ENCODE assay signal across 10 cellular contexts in the genomic region with DNA sequence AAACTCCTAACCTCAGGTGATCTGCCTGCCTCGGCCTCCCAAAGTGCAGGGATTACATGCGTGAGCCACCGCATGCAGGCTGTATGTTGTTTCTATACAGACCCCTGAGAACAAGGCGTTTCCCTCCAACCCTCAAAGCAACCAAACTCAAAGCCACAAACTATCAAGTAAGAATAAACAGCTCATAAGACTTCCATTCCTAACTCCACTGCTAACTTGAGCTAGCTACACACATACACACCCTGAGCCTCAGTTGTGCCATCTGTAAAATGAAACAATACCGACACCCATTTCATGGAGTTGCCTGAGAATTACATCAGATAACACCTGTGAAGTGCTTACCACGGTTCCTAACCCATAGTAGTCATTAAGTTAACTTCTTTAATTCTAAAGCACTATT.
DNase-seq lines count a peak whose midpoint lies in the region; ATAC-seq and TF ChIP-seq lines count a peak whose summit lies in the region.
"Had no signal": no experiment of that assay in that cellular context is flagged by ENCODE, and none has a peak within 500 bp of the region (broad histone marks: within the 10 kb centered on the region; RNA-seq: fewer than 3 reads in every experiment).

No MANE protein-coding gene starts in this region.

- no peak for ATAC-seq in WTC11

- CTCF ChIA-PET in activated naive CD4-positive, alpha-beta T cell treated with anti-CD3 and anti-CD28 coated beads for 36 hours (lab: Charles Lee), result interaction anchor here (1.1 to 1.5 kb wide), 3 partner anchors 9 to 69 kb away, joined by 3 to 4 read pairs (median 4); no protein-coding TSS in a partner anchor
- CTCF ChIA-PET in WTC11 (lab: Charles Lee), result interaction anchor here (1.0 to 1.5 kb wide), 5 partner anchors 9 to 93 kb away, joined by 3 to 4 read pairs (median 4); no protein-coding TSS in a partner anchor

- POLR2A ChIA-PET in WTC11 (lab: Charles Lee), result interaction anchor here (0.8 to 5.6 kb wide), 4 partner anchors 67 to 72 kb away, joined by 3 to 37 read pairs (median 20); partner anchors contain the start of gene SERINC5

- 95 to 97% methylated on average over 6 of the region's 6 CpGs for WGBS in thyroid gland, 2 donors

- H3K27ac Mint-ChIP-seq in activated naive CD4-positive, alpha-beta T cell treated with anti-CD3 and anti-CD28 coated beads for 36 hours, result peak overlapping the region; percentile 83
- peak overlapping the region; percentile 98 for H3K27ac Mint-ChIP-seq in WTC11

- no peaks in the 10 kb centered on the region for H3K9me3 ChIP-seq in iPS-20b (ENCODE audit: insufficient read depth, low read depth, low read length)
- H3K9me3 ChIP-seq in thyroid gland, result no peaks in the 10 kb centered on the region
- H3K9me3 ChIP-seq: left ventricle myocardium inferior had no signal

- H3K4me3 ChIP-seq in iPS-20b (ENCODE audit: low read length), result peak overlapping the region; percentile 4; the same call in 1 of the 2 replicates
- H3K4me3 ChIP-seq in thyroid gland (replicated peaks in 1 of 3), result no peak overlapping the region
- H3K4me3 ChIP-seq: left ventricle myocardium inferior had no signal

- intact Hi-C loops in activated naive CD4-positive, alpha-beta T cell treated with anti-CD3 and anti-CD28 coated beads for 36 hours (cut with micrococcal nuclease), result loop anchor here (10.0 kb wide), 1 partner anchor 950 kb away; the partner anchor contains the start of gene JMY
- intact Hi-C loops in thyroid gland (cut with DNase I), result no loop called here

- no peak for TF ChIP-seq CTCF in WTC11 (IDR thresholded peaks at IDR 0.05)
- TF ChIP-seq CTCF in thyroid gland (IDR thresholded peaks at IDR 0.05), result no peak

- DNase-seq in activated naive CD4-positive, alpha-beta T cell treated with anti-CD3 and anti-CD28 coated beads for 36 hours, result no peak
- no peak for DNase-seq in activated naive CD4-positive, alpha-beta T cell treated with Interleukin-2 at 50 U/mL for 16 hours
- no peak for DNase-seq in WTC11 (ENCODE audit: low spot score)
- no peak for DNase-seq in thyroid gland
- no peak for DNase-seq in activated effector memory CD4-positive, alpha-beta T cell treated with anti-CD3 and anti-CD28 coated beads, Interleukin-2, amount 50 U/mL, for 16 hours
- DNase-seq in NK-92 treated with Interleukin-12 subunit alpha and Interleukin-12 subunit beta, amount 100 ng/mL, for 24 hours (lab: John Stamatoyannopoulos, UW), result no peak
- DNase-seq in SK-N-DZ (ENCODE audit: low spot score), result no peak
- DNase-seq: GDM1, left ventricle myocardium inferior had no signal

- H3K36me3 ChIP-seq in iPS-20b (ENCODE audit: insufficient read depth, low read depth, low read length) (peaks cover 7% of the 10 kb centered on the region; the same call in 1 of the 2 replicates), thyroid gland (no peaks in the 10 kb centered on the region)
- H3K36me3 ChIP-seq: left ventricle myocardium inferior had no signal

- H3K4me3 Mint-ChIP-seq in activated naive CD4-positive, alpha-beta T cell treated with anti-CD3 and anti-CD28 coated beads for 36 hours, result peak overlapping the region; percentile 50
- peak overlapping the region; percentile 32 for H3K4me3 Mint-ChIP-seq in WTC11

- H3K4me1 Mint-ChIP-seq in activated naive CD4-positive, alpha-beta T cell treated with anti-CD3 and anti-CD28 coated beads for 36 hours (ENCODE audit: low read depth), result peaks cover 85% of the 10 kb centered on the region
- peaks cover 91% of the 10 kb centered on the region for H3K4me1 Mint-ChIP-seq in WTC11

- no peaks in the 10 kb centered on the region for H3K27me3 Mint-ChIP-seq in activated naive CD4-positive, alpha-beta T cell treated with anti-CD3 and anti-CD28 coated beads for 36 hours (ENCODE audit: low read depth)
- H3K27me3 Mint-ChIP-seq in WTC11 (ENCODE audit: low read depth), result no peaks in the 10 kb centered on the region; the same call in 1 of the 2 replicates

- TF ChIP-seq POLR2A in thyroid gland (IDR thresholded peaks at IDR 0.05), result no peak

- H3K27ac ChIP-seq in iPS-20b (ENCODE audit: low read length), result peak overlapping the region; percentile 90
- H3K27ac ChIP-seq in thyroid gland, result peak overlapping the region; percentile 48 to 75 (median 69)
- H3K27ac ChIP-seq: left ventricle myocardium inferior had no signal

- no peaks in the 10 kb centered on the region for H3K27me3 ChIP-seq in iPS-20b (ENCODE audit: insufficient read depth, low read length)
- no peaks in the 10 kb centered on the region for H3K27me3 ChIP-seq in thyroid gland

- H3K4me1 ChIP-seq in iPS-20b (ENCODE audit: insufficient read depth, low read length) (peaks cover 55% of the 10 kb centered on the region), thyroid gland (peaks cover 31 to 53% of the 10 kb centered on the region in 2 donors)

- H3K9me3 Mint-ChIP-seq in activated naive CD4-positive, alpha-beta T cell treated with anti-CD3 and anti-CD28 coated beads for 36 hours, result no peaks in the 10 kb centered on the region
- H3K9me3 Mint-ChIP-seq in WTC11, result no peaks in the 10 kb centered on the region

- H3K9ac ChIP-seq in iPS-20b (ENCODE audit: low read depth, low read length), result peak overlapping the region; percentile 71

- peaks cover 6% of the 10 kb centered on the region for H3K36me3 Mint-ChIP-seq in activated naive CD4-positive, alpha-beta T cell treated with anti-CD3 and anti-CD28 coated beads for 36 hours (ENCODE audit: low read depth)
- peaks cover 6% of the 10 kb centered on the region for H3K36me3 Mint-ChIP-seq in WTC11

TF ChIP-seq in WTC11, 78 proteins besides CTCF, POLR2A, EP300 and RAD21:
- no peak for TF ChIP-seq ZBTB21 (CRISPR knock-in tag; IDR thresholded peaks at IDR 0.05; ENCODE audit: borderline replicate concordance)
- TF ChIP-seq, protein P1, sequence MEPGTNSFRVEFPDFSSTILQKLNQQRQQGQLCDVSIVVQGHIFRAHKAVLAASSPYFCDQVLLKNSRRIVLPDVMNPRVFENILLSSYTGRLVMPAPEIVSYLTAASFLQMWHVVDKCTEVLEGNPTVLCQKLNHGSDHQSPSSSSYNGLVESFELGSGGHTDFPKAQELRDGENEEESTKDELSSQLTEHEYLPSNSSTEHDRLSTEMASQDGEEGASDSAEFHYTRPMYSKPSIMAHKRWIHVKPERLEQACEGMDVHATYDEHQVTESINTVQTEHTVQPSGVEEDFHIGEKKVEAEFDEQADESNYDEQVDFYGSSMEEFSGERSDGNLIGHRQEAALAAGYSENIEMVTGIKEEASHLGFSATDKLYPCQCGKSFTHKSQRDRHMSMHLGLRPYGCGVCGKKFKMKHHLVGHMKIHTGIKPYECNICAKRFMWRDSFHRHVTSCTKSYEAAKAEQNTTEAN (CRISPR knock-in tag; IDR thresholded peaks at IDR 0.05), result 0 out of 2 replicates have a peak, but pooled peaks have one; percentile 14
- TF ChIP-seq GTF2I (CRISPR knock-in tag; conservative IDR thresholded peaks at IDR 0.05), result 0 out of 2 replicates have a peak, but pooled peaks have one; percentile 25
